Comparison of ENCODE assay signal across 1 cellular context in the genomic region with DNA sequence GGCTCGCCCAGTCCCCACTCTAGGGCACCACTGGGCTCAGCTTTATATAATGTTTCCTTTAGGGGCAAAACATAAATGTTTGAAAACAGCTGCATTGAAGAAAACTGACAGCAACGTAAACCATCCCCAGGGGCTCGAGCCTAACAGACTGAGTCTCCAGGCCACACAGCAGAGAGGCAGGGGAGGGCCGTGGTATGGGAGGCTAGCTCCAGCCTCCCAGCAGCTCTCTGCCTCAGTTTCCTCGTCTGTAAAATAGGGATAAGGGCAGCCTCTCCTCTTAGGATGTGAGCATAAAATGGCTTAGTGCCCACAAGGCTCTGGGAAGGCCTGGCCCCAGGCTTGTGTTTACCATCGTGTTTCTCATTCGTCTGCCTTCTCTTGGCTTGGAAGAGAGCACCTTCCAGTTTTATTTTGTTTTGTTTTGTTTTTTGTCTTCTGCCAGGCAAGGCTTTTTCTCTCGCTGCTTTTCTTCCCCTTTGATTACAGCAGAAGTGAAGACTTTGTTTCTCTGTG.
TF ChIP-seq lines count a peak whose summit lies in the region.

No MANE protein-coding gene starts in this region.

TF ChIP-seq in HepG2, 621 proteins besides CTCF, POLR2A, EP300 and RAD21:
- TF ChIP-seq, protein P1, sequence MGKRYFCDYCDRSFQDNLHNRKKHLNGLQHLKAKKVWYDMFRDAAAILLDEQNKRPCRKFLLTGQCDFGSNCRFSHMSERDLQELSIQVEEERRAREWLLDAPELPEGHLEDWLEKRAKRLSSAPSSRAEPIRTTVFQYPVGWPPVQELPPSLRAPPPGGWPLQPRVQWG (CRISPR knock-in tag; IDR thresholded peaks at IDR 0.05; ENCODE audit: borderline replicate concordance, low read depth): no peak
- TF ChIP-seq JDP2 (CRISPR knock-in tag; IDR thresholded peaks at IDR 0.05; ENCODE audit: borderline replicate concordance) (no peak), ZIK1 (CRISPR knock-in tag; IDR thresholded peaks at IDR 0.05; ENCODE audit: borderline replicate concordance, low read depth) (no peak), ZFP36 (IDR thresholded peaks at IDR 0.05; ENCODE audit: borderline replicate concordance, low read depth, low read length, partially characterized antibody) (no peak), SIN3A (IDR thresholded peaks at IDR 0.05; ENCODE audit: borderline replicate concordance, low read depth, low read length) (no peak), ZNF256 (CRISPR knock-in tag; conservative IDR thresholded peaks at IDR 0.05) (no peak), RORA (CRISPR knock-in tag; IDR thresholded peaks at IDR 0.05) (no peak), FOXC1 (CRISPR knock-in tag; IDR thresholded peaks at IDR 0.05; ENCODE audit: borderline replicate concordance) (no peak), GATAD1 (CRISPR knock-in tag; IDR thresholded peaks at IDR 0.05) (no peak), ZNF792 (CRISPR knock-in tag; IDR thresholded peaks at IDR 0.05) (no peak), ZFY (CRISPR knock-in tag; IDR thresholded peaks at IDR 0.05) (no peak)
- TF ChIP-seq, protein P2, sequence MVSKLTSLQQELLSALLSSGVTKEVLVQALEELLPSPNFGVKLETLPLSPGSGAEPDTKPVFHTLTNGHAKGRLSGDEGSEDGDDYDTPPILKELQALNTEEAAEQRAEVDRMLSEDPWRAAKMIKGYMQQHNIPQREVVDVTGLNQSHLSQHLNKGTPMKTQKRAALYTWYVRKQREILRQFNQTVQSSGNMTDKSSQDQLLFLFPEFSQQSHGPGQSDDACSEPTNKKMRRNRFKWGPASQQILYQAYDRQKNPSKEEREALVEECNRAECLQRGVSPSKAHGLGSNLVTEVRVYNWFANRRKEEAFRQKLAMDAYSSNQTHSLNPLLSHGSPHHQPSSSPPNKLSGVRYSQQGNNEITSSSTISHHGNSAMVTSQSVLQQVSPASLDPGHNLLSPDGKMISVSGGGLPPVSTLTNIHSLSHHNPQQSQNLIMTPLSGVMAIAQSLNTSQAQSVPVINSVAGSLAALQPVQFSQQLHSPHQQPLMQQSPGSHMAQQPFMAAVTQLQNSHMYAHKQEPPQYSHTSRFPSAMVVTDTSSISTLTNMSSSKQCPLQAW (CRISPR knock-in tag; IDR thresholded peaks at IDR 0.05): no peak
- TF ChIP-seq, protein P3, sequence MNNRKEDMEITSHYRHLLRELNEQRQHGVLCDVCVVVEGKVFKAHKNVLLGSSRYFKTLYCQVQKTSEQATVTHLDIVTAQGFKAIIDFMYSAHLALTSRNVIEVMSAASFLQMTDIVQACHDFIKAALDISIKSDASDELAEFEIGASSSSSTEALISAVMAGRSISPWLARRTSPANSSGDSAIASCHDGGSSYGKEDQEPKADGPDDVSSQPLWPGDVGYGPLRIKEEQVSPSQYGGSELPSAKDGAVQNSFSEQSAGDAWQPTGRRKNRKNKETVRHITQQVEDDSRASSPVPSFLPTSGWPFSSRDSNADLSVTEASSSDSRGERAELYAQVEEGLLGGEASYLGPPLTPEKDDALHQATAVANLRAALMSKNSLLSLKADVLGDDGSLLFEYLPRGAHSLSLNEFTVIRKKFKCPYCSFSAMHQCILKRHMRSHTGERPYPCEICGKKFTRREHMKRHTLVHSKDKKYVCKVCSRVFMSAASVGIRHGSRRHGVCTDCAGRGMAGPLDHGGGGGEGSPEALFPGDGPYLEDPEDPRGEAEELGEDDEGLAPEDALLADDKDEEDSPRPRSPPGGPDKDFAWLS (CRISPR knock-in tag; IDR thresholded peaks at IDR 0.05; ENCODE audit: borderline replicate concordance): no peak
